32 cellular contexts compared by ENCODE assay signal in genomic region chr10:84193327-84193726, GRCh38. TPM values are rescaled to one million over a fixed set of nuclear protein-coding genes. Genes with fewer than 3 reads are reported as not detected.
"Had no signal": no experiment of that assay in that cellular context is flagged by ENCODE, and none has a peak within 500 bp of the region (broad histone marks: within the 10 kb centered on the region; RNA-seq: fewer than 3 reads in every experiment).

No MANE protein-coding gene starts in this region.

- H3K9me3 ChIP-seq: adrenal gland, body of pancreas, neutrophil, suprapubic skin, tibial artery had no signal

- H3K4me3 ChIP-seq: adrenal gland, body of pancreas had no signal

- DNase-seq: activated B cell treated with CpG ODN at 0.5 μM for 24 hours; activated CD4-positive, alpha-beta T cell treated with anti-CD3 and anti-CD28 coated beads for 36 hours; activated CD8-positive, alpha-beta memory T cell treated with anti-CD3 and anti-CD28 coated beads, Interleukin-2, amount 10 ng/mL, durations not matched to agents 7 days and 5 days; activated CD8-positive, alpha-beta T cell treated with anti-CD3 and anti-CD28 coated beads, Interleukin-2, amount 10 ng/mL, durations not matched to agents 7 days and 5 days; activated naive CD4-positive, alpha-beta T cell; activated T-cell treated with anti-CD3 and anti-CD28 coated beads, Interleukin-2, amount 50 U/mL, for 72 hours; adrenal gland; aorta; body of pancreas; endodermal cell; foreskin fibroblast; head of caudate nucleus; hippocampal formation; midbrain; naive thymus-derived CD4-positive, alpha-beta T cell; stimulated activated CD4-positive, alpha-beta T cell treated with anti-CD3 and anti-CD28 coated beads, Interleukin-15, amount 100 ng/mL, for 24 hours; stimulated activated CD4-positive, alpha-beta T cell treated with anti-CD3 and anti-CD28 coated beads, Interleukin-2, amount 100 ng/mL, for 24 hours; stimulated activated naive CD4-positive, alpha-beta T cell; SW 1271; T-helper 2 cell; tibial artery had no signal

- H3K9me3 Mint-ChIP-seq: activated B cell treated with CpG ODN at 0.5 μM for 24 hours; activated naive CD4-positive, alpha-beta T cell treated with anti-CD3 and anti-CD28 coated beads, Interleukin-2, amount 50 U/mL, for 72 hours; activated T-cell treated with anti-CD3 and anti-CD28 coated beads, Interleukin-2, amount 50 U/mL, for 72 hours; endodermal cell; naive thymus-derived CD4-positive, alpha-beta T cell had no signal

- H3K36me3 Mint-ChIP-seq: activated CD8-positive, alpha-beta memory T cell treated with anti-CD3 and anti-CD28 coated beads, Interleukin-2, amount 10 ng/mL, durations not matched to agents 7 days and 5 days; activated naive CD4-positive, alpha-beta T cell treated with anti-CD3 and anti-CD28 coated beads, Interleukin-2, amount 50 U/mL, for 72 hours; naive thymus-derived CD4-positive, alpha-beta T cell had no signal

- H3K36me3 ChIP-seq: adrenal gland, neutrophil, suprapubic skin, tibial artery had no signal

- ATAC-seq: activated CD4-positive, alpha-beta T cell treated with anti-CD3 and anti-CD28 coated beads for 36 hours; activated CD8-positive, alpha-beta memory T cell treated with anti-CD3 and anti-CD28 coated beads, Interleukin-2, amount 10 ng/mL, durations not matched to agents 7 days and 5 days; activated CD8-positive, alpha-beta T cell treated with anti-CD3 and anti-CD28 coated beads, Interleukin-2, amount 10 ng/mL, durations not matched to agents 7 days and 5 days; activated naive CD4-positive, alpha-beta T cell treated with anti-CD3 and anti-CD28 coated beads, Interleukin-2, amount 50 U/mL, for 72 hours; activated T-cell treated with anti-CD3 and anti-CD28 coated beads, Interleukin-2, amount 50 U/mL, for 72 hours; body of pancreas; esophagus mucosa; naive thymus-derived CD4-positive, alpha-beta T cell had no signal

- H3K27ac Mint-ChIP-seq: activated B cell treated with CpG ODN at 0.5 μM for 24 hours; activated CD4-positive, alpha-beta T cell treated with anti-CD3 and anti-CD28 coated beads for 36 hours; activated CD8-positive, alpha-beta memory T cell treated with anti-CD3 and anti-CD28 coated beads, Interleukin-2, amount 10 ng/mL, durations not matched to agents 7 days and 5 days; activated CD8-positive, alpha-beta T cell treated with anti-CD3 and anti-CD28 coated beads, Interleukin-2, amount 10 ng/mL, durations not matched to agents 7 days and 5 days; activated naive CD4-positive, alpha-beta T cell treated with anti-CD3 and anti-CD28 coated beads, Interleukin-2, amount 50 U/mL, for 72 hours; activated T-cell treated with anti-CD3 and anti-CD28 coated beads, Interleukin-2, amount 50 U/mL, for 72 hours; endodermal cell had no signal

- H3K27ac ChIP-seq: adrenal gland, body of pancreas, neutrophil, suprapubic skin, tibial artery had no signal

RNA-seq across cellular contexts. Expression of gene CDHR1, which starts 1.0 kb away (rescaled TPM):
- polyA plus RNA-seq: aorta had no signal

RNA-seq across cellular contexts. Expression of gene GPR15LG, which starts 19.7 kb away (rescaled TPM):
- total RNA-seq: activated B cell treated with CpG ODN at 0.5 μM for 24 hours; activated CD4-positive, alpha-beta T cell treated with anti-CD3 and anti-CD28 coated beads for 36 hours; activated CD8-positive, alpha-beta memory T cell treated with anti-CD3 and anti-CD28 coated beads, Interleukin-2, amount 10 ng/mL, durations not matched to agents 7 days and 5 days; activated CD8-positive, alpha-beta T cell treated with anti-CD3 and anti-CD28 coated beads, Interleukin-2, amount 10 ng/mL, durations not matched to agents 7 days and 5 days; activated naive CD4-positive, alpha-beta T cell treated with anti-CD3 and anti-CD28 coated beads, Interleukin-2, amount 50 U/mL, for 72 hours; activated T-cell treated with anti-CD3 and anti-CD28 coated beads, Interleukin-2, amount 50 U/mL, for 72 hours; aorta; body of pancreas; cardiac septum; endodermal cell; kidney epithelial cell; naive thymus-derived CD4-positive, alpha-beta T cell; osteocyte; posterior vena cava had no signal
- polyA plus RNA-seq: adrenal gland; naive thymus-derived CD4-positive, alpha-beta T cell had no signal

RNA-seq across cellular contexts. Expression of gene LRIT2, which starts 32.0 kb away (rescaled TPM):
- total RNA-seq: activated B cell treated with CpG ODN at 0.5 μM for 24 hours; activated CD4-positive, alpha-beta T cell treated with anti-CD3 and anti-CD28 coated beads for 36 hours; activated CD8-positive, alpha-beta memory T cell treated with anti-CD3 and anti-CD28 coated beads, Interleukin-2, amount 10 ng/mL, durations not matched to agents 7 days and 5 days; activated CD8-positive, alpha-beta T cell treated with anti-CD3 and anti-CD28 coated beads, Interleukin-2, amount 10 ng/mL, durations not matched to agents 7 days and 5 days; activated naive CD4-positive, alpha-beta T cell treated with anti-CD3 and anti-CD28 coated beads, Interleukin-2, amount 50 U/mL, for 72 hours; activated T-cell treated with anti-CD3 and anti-CD28 coated beads, Interleukin-2, amount 50 U/mL, for 72 hours; adrenal gland; aorta; body of pancreas; cardiac septum; endodermal cell; esophagus mucosa; kidney epithelial cell; naive thymus-derived CD4-positive, alpha-beta T cell; osteocyte; posterior vena cava; renal cortical epithelial cell; smooth muscle cell; suprapubic skin; urinary bladder had no signal
- polyA plus RNA-seq: adrenal gland; aorta; naive thymus-derived CD4-positive, alpha-beta T cell; smooth muscle cell; urinary bladder had no signal

RNA-seq across cellular contexts. Expression of gene LRIT1, which starts 48.0 kb away (rescaled TPM):
- total RNA-seq: activated B cell treated with CpG ODN at 0.5 μM for 24 hours; activated CD4-positive, alpha-beta T cell treated with anti-CD3 and anti-CD28 coated beads for 36 hours; activated CD8-positive, alpha-beta memory T cell treated with anti-CD3 and anti-CD28 coated beads, Interleukin-2, amount 10 ng/mL, durations not matched to agents 7 days and 5 days; activated CD8-positive, alpha-beta T cell treated with anti-CD3 and anti-CD28 coated beads, Interleukin-2, amount 10 ng/mL, durations not matched to agents 7 days and 5 days; activated naive CD4-positive, alpha-beta T cell treated with anti-CD3 and anti-CD28 coated beads, Interleukin-2, amount 50 U/mL, for 72 hours; activated T-cell treated with anti-CD3 and anti-CD28 coated beads, Interleukin-2, amount 50 U/mL, for 72 hours; adrenal gland; aorta; body of pancreas; cardiac septum; esophagus mucosa; kidney epithelial cell; naive thymus-derived CD4-positive, alpha-beta T cell; osteocyte; posterior vena cava; renal cortical epithelial cell; smooth muscle cell; suprapubic skin; urinary bladder had no signal
- polyA plus RNA-seq: adrenal gland; aorta; naive thymus-derived CD4-positive, alpha-beta T cell; smooth muscle cell; urinary bladder had no signal

RNA-seq across cellular contexts. Expression of gene RGR, which starts 51.5 kb away (rescaled TPM):
- total RNA-seq: activated B cell treated with CpG ODN at 0.5 μM for 24 hours; activated CD4-positive, alpha-beta T cell treated with anti-CD3 and anti-CD28 coated beads for 36 hours; activated CD8-positive, alpha-beta memory T cell treated with anti-CD3 and anti-CD28 coated beads, Interleukin-2, amount 10 ng/mL, durations not matched to agents 7 days and 5 days; activated CD8-positive, alpha-beta T cell treated with anti-CD3 and anti-CD28 coated beads, Interleukin-2, amount 10 ng/mL, durations not matched to agents 7 days and 5 days; activated naive CD4-positive, alpha-beta T cell treated with anti-CD3 and anti-CD28 coated beads, Interleukin-2, amount 50 U/mL, for 72 hours; activated T-cell treated with anti-CD3 and anti-CD28 coated beads, Interleukin-2, amount 50 U/mL, for 72 hours; adrenal gland; aorta; body of pancreas; cardiac septum; endodermal cell; esophagus mucosa; kidney epithelial cell; naive thymus-derived CD4-positive, alpha-beta T cell; osteocyte; renal cortical epithelial cell; smooth muscle cell; suprapubic skin had no signal
- polyA plus RNA-seq: aorta; naive thymus-derived CD4-positive, alpha-beta T cell; smooth muscle cell had no signal
